In the genomic region with DNA sequence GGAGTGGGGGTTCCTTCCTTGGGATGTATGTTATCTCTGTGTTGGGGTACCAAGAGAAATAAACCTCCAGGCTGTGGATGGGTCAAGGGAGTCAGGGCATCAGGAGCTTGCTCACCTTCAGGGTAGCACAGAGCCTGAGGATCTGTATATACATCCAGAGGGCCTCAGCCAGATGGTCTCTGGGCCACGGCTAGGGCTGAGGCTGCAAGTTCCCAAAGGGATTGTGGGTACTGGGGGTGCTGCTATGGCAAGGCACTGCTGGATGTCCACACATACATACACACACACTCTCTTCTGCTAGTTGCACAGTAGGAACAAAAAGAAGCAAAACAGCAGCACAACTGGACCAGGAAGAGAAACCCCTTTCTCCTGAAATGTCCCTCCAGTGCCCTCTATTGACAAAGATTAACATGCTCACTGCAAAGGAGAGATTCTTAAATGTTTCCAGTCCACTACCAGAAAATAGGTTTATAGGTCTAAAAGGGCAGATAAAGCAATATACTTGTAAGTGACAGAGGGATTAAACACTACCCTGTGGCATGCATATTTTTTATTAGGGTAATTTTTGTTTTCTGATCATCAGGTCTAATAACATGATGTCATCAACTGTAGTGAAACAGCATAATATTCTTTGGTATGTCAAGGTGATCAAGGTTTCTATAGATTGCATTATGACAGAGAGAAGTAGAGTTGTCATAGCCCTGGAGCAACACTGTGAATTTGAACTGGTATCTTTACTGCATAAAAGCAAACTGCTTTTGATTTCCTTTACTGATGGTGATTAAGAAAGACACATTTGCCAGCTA, we compare ENCODE assay signal across 1 cellular context.
TF ChIP-seq lines count a peak whose summit lies in the region.

No MANE protein-coding gene starts in this region.

TF ChIP-seq in GM12878, 131 proteins besides CTCF, POLR2A, EP300 and RAD21 (continued from another document):
- TF ChIP-seq, protein P1, sequence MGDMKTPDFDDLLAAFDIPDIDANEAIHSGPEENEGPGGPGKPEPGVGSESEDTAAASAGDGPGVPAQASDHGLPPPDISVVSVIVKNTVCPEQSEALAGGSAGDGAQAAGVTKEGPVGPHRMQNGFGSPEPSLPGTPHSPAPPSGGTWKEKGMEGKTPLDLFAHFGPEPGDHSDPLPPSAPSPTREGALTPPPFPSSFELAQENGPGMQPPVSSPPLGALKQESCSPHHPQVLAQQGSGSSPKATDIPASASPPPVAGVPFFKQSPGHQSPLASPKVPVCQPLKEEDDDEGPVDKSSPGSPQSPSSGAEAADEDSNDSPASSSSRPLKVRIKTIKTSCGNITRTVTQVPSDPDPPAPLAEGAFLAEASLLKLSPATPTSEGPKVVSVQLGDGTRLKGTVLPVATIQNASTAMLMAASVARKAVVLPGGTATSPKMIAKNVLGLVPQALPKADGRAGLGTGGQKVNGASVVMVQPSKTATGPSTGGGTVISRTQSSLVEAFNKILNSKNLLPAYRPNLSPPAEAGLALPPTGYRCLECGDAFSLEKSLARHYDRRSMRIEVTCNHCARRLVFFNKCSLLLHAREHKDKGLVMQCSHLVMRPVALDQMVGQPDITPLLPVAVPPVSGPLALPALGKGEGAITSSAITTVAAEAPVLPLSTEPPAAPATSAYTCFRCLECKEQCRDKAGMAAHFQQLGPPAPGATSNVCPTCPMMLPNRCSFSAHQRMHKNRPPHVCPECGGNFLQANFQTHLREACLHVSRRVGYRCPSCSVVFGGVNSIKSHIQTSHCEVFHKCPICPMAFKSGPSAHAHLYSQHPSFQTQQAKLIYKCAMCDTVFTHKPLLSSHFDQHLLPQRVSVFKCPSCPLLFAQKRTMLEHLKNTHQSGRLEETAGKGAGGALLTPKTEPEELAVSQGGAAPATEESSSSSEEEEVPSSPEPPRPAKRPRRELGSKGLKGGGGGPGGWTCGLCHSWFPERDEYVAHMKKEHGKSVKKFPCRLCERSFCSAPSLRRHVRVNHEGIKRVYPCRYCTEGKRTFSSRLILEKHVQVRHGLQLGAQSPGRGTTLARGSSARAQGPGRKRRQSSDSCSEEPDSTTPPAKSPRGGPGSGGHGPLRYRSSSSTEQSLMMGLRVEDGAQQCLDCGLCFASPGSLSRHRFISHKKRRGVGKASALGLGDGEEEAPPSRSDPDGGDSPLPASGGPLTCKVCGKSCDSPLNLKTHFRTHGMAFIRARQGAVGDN (IDR thresholded peaks at IDR 0.05), result no peak
- TF ChIP-seq SMAD5 (IDR thresholded peaks at IDR 0.05; ENCODE audit: low read depth), result no peak
- TF ChIP-seq PAX8 (IDR thresholded peaks at IDR 0.05), result no peak
- TF ChIP-seq POLR2AphosphoS5 (IDR thresholded peaks at IDR 0.05; ENCODE audit: low read length), result no peak
- peak; percentile 40; the same call in 1 of the 2 replicates for TF ChIP-seq SMC3 (IDR thresholded peaks at IDR 0.05; ENCODE audit: borderline replicate concordance, low read length)
- TF ChIP-seq, protein P2, sequence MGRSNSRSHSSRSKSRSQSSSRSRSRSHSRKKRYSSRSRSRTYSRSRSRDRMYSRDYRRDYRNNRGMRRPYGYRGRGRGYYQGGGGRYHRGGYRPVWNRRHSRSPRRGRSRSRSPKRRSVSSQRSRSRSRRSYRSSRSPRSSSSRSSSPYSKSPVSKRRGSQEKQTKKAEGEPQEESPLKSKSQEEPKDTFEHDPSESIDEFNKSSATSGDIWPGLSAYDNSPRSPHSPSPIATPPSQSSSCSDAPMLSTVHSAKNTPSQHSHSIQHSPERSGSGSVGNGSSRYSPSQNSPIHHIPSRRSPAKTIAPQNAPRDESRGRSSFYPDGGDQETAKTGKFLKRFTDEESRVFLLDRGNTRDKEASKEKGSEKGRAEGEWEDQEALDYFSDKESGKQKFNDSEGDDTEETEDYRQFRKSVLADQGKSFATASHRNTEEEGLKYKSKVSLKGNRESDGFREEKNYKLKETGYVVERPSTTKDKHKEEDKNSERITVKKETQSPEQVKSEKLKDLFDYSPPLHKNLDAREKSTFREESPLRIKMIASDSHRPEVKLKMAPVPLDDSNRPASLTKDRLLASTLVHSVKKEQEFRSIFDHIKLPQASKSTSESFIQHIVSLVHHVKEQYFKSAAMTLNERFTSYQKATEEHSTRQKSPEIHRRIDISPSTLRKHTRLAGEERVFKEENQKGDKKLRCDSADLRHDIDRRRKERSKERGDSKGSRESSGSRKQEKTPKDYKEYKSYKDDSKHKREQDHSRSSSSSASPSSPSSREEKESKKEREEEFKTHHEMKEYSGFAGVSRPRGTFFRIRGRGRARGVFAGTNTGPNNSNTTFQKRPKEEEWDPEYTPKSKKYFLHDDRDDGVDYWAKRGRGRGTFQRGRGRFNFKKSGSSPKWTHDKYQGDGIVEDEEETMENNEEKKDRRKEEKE (IDR thresholded peaks at IDR 0.05), result no peak
- no peak for TF ChIP-seq MTA3 (IDR thresholded peaks at IDR 0.05; ENCODE audit: borderline replicate concordance, low read length)
- TF ChIP-seq CHD1 (IDR thresholded peaks at IDR 0.05; ENCODE audit: low read depth, low read length), result no peak
